In the genomic region with DNA sequence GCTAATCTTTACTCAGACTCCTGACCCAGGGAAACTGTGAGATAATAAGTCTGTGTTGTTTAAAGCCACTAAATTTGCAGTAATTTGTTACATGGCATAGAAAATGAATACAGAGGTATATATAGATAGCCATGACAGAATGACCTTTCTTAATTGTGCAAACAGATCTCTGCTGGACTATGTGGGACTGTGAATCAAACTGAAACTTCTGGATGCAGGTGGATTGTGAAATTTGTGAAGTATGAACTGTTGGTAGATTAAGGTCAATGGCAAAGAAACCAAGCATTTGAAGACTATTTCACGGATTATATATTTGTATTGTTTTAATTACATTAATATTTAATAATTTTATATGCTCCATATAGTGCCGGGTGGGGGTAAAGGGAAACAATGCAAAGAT, we compare ENCODE assay signal across 10 cellular contexts. TPM values are rescaled to one million over a fixed set of nuclear protein-coding genes. Genes with fewer than 3 reads are reported as not detected.
"Had no signal": no experiment of that assay in that cellular context is flagged by ENCODE, and none has a peak within 500 bp of the region (broad histone marks: within the 10 kb centered on the region; RNA-seq: fewer than 3 reads in every experiment).

No MANE protein-coding gene starts in this region.

- H3K4me3 ChIP-seq: GM23248, GM23338, HAP-1 had no signal

- H3K36me3 ChIP-seq: HAP-1 had no signal

- H3K9me3 ChIP-seq: HAP-1 had no signal

- ATAC-seq: GM23338, HCT116 had no signal

- DNase-seq: GOT3, H7, H9, HFFc6 had no signal

- H3K27ac ChIP-seq: GM23248 had no signal

RNA-seq across cellular contexts. Expression of gene GPR151, which starts 52.2 kb away (rescaled TPM):
- total RNA-seq: GM23248, GM23338, H1, H4, H7, H9, HFFc6 had no signal
- polyA plus RNA-seq: GM23248, GM23338 had no signal
